ENCODE assay signal across 7 cellular contexts in genomic region chr1:32972814-32973428, GRCh38. TPM values are rescaled to one million over a fixed set of nuclear protein-coding genes. Genes with fewer than 3 reads are reported as not detected.
DNase-seq lines count a peak whose midpoint lies in the region; ATAC-seq and TF ChIP-seq lines count a peak whose summit lies in the region.

No MANE protein-coding gene starts in this region.

- DNase-seq in NCI-H2196 treated with DMSO at 0.1 percent for 48 hours (lab: John Stamatoyannopoulos, UW; ENCODE audit: unreplicated experiment) = peak; percentile 59
- peak; percentile 88 for DNase-seq in iPS-NIHi11 (ENCODE audit: low spot score)
- DNase-seq in retinal pigment epithelial cell (ENCODE audit: low read depth) = peak; percentile 45
- DNase-seq in A172 (ENCODE audit: low spot score) = no peak

- H3K4me1 Mint-ChIP-seq in brain = peaks cover 25% of the 10 kb centered on the region

- H3K4me3 Mint-ChIP-seq in brain = peak overlapping the region; percentile 77 to 85 (median 81)

- H3K36me3 Mint-ChIP-seq in brain = peaks cover 4% of the 10 kb centered on the region

- H3K27me3 Mint-ChIP-seq in brain = peaks cover 40% of the 10 kb centered on the region

- TF ChIP-seq CTCF in brain (conservative IDR thresholded peaks at IDR 0.05) (no peak), retinal pigment epithelial cell (conservative IDR thresholded peaks at IDR 0.05; ENCODE audit: low read depth, low read length) (no peak)

- peaks cover 6 to 13% (median 10%) of the 10 kb centered on the region in 5 experiments for H3K9me3 Mint-ChIP-seq in brain

- peak overlapping the region; percentile 51 to 96 (median 76) for H3K27ac Mint-ChIP-seq in brain

- ATAC-seq in GM21529 (IDR thresholded peaks at IDR 0.05; ENCODE audit: unreplicated experiment) = no peak

- peak overlapping the region; percentile 30; the same call in 1 of the 2 replicates for H3K4me3 ChIP-seq in GM08714 (ENCODE audit: low read length)
- peak overlapping the region; percentile 61 for H3K4me3 ChIP-seq in retinal pigment epithelial cell (ENCODE audit: low read length)

RNA-seq across cellular contexts. Expression of gene RNF19B, which starts 8.3 kb away (rescaled TPM):
- 28.4 TPM for polyA plus RNA-seq in brain (ENCODE audit: insufficient read depth, low read depth, low replicate concordance)
- total RNA-seq in A172 (2014; rRNA removed; shearing (Covaris generic)) = 7.4 and 7.9 TPM in 2 replicates
